ENCODE assay signal across 13 cellular contexts in the genomic region with DNA sequence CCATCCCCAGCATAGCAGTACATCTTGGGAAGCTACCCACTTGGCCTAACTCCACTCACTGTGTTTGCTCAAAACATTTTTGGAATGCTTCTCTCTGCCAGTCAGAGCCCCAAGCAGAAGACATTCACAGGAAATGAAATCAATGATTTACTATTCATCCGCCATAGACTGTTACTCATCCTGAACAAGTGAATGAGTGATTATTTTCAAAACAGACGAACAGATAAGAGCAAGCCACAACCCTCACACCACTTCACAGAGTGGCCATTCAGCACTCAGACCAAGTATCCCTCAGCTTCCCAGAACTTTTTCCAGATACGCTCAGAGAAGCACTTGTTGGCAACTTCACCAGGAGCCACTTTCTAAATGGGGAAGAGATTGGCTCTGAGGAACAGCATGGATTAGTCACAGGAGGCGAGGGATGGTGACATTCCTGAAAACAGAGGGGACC. TPM values are rescaled to one million over a fixed set of nuclear protein-coding genes. Genes with fewer than 3 reads are reported as not detected.
DNase-seq lines count a peak whose midpoint lies in the region; ATAC-seq and TF ChIP-seq lines count a peak whose summit lies in the region.
"Had no signal": no experiment of that assay in that cellular context is flagged by ENCODE, and none has a peak within 500 bp of the region (broad histone marks: within the 10 kb centered on the region; RNA-seq: fewer than 3 reads in every experiment).

No MANE protein-coding gene starts in this region.

- no peaks in the 10 kb centered on the region for H3K4me1 ChIP-seq in cardiac muscle cell (ENCODE audit: low read depth)
- H3K4me1 ChIP-seq: adrenal gland had no signal

- in situ Hi-C loops in astrocyte of the spinal cord (cut with HindIII; ENCODE audit: low sequenced_read_pairs), result no loop called here

- no peaks in the 10 kb centered on the region for H3K27me3 ChIP-seq in cardiac muscle cell
- H3K27me3 ChIP-seq: adrenal gland, heart left ventricle, ovary had no signal

- H3K36me3 ChIP-seq in cardiac muscle cell, result no peaks in the 10 kb centered on the region
- H3K36me3 ChIP-seq: adrenal gland, heart left ventricle, ovary had no signal

- intact Hi-C loops in Right ventricle myocardium inferior (cut with DNase I), result no loop called here

- no peak for ATAC-seq in Right ventricle myocardium inferior
- ATAC-seq in GM21528 (IDR thresholded peaks at IDR 0.05; ENCODE audit: low FRiP score, unreplicated experiment), result no peak
- ATAC-seq in HG03354 (IDR thresholded peaks at IDR 0.05; ENCODE audit: poor library complexity, severe bottlenecking, unreplicated experiment), result no peak

- peak; percentile 15 to 69 for DNase-seq in cardiac muscle cell (ENCODE audit: low read depth in 1 of 2, low spot score in 1 of 2)
- no peak for DNase-seq in Right ventricle myocardium inferior (ENCODE audit: missing footprints)
- DNase-seq in astrocyte of the spinal cord (ENCODE audit: low read depth, low spot score), result peak; percentile 84
- DNase-seq in kidney glomerular epithelial cell (lab: John Stamatoyannopoulos, UW), result peak; percentile 100
- DNase-seq in DMS 273 (lab: John Stamatoyannopoulos, UW; ENCODE audit: unreplicated experiment), result no peak
- DNase-seq in GM19238 (ENCODE audit: insufficient read length, low spot score), result no peak
- DNase-seq: activated CD4-positive, alpha-beta T cell treated with anti-CD3 and anti-CD28 coated beads, Interleukin-2, amount 10 ng/mL, durations not matched to agents 24 days and 14 days; adrenal gland; heart left ventricle; NCI-H774; ovary had no signal

- H3K27ac ChIP-seq in cardiac muscle cell, result no peak overlapping the region
- H3K27ac ChIP-seq: adrenal gland, ovary had no signal

- TF ChIP-seq CTCF in cardiac muscle cell (IDR thresholded peaks at IDR 0.05; ENCODE audit: low read depth, low read length) (no peak), astrocyte of the spinal cord (IDR thresholded peaks at IDR 0.05; ENCODE audit: low read depth, low read length) (no peak)

- H3K4me3 ChIP-seq in cardiac muscle cell (no peak overlapping the region), astrocyte of the spinal cord (ENCODE audit: low read depth, low read length) (no peak overlapping the region)
- H3K4me3 ChIP-seq: adrenal gland, heart left ventricle, ovary had no signal

- H3K9me3 ChIP-seq in cardiac muscle cell (ENCODE audit: low read depth), result no peaks in the 10 kb centered on the region
- H3K9me3 ChIP-seq: adrenal gland, heart left ventricle, ovary had no signal

RNA-seq across cellular contexts. Expression of a gene that starts 13.0 kb away (rescaled TPM):
- total RNA-seq in cardiac muscle cell (0.32 and 2.7 TPM in 2 replicates), Right ventricle myocardium inferior (3.5 TPM)
- polyA plus RNA-seq in cardiac muscle cell, result 1.5 TPM in 1 of 2 replicates, not detected in the other

Comparison
In these comparisons a context has a peak if more than half of its experiments do, and no peak if none do; other contexts are left out.
1. DNase-seq: peak in cardiac muscle cell (2 of 2), astrocyte of the spinal cord (single experiment) and kidney glomerular epithelial cell (single experiment); none in Right ventricle myocardium inferior (single experiment), DMS 273 (single experiment) and GM19238 (single experiment).